Comparison of ENCODE assay signal across 8 cellular contexts in genomic region chr15:55434989-55435825, GRCh38. TPM values are rescaled to one million over a fixed set of nuclear protein-coding genes. Genes with fewer than 3 reads are reported as not detected.
DNase-seq lines count a peak whose midpoint lies in the region; ATAC-seq and TF ChIP-seq lines count a peak whose summit lies in the region.

No MANE protein-coding gene starts in this region.

- TF ChIP-seq CTCF in HFF-Myc (IDR thresholded peaks at IDR 0.05; ENCODE audit: low read depth, low read length, missing control alignments) (peak; percentile 62), breast epithelium (IDR thresholded peaks at IDR 0.05) (peak in 2 of 3 donors; percentile 35 to 38), upper lobe of left lung (IDR thresholded peaks at IDR 0.05) (peak in 5 of 6 experiments; percentile 24 to 60 (median 45)), lower leg skin (IDR thresholded peaks at IDR 0.05) (no peak)

- TF ChIP-seq EP300 in upper lobe of left lung (IDR thresholded peaks at IDR 0.05): no peak

- intact Hi-C loops in Right ventricle myocardium inferior (cut with DNase I): loop anchor here (10.0 kb wide), 1 partner anchor 220 kb away; no protein-coding TSS in a partner anchor
- intact Hi-C loops in cardiac septum (cut with DNase I): loop anchor here (5.0 kb wide), 1 partner anchor 218 kb away; no protein-coding TSS in a partner anchor
- intact Hi-C loops in breast epithelium (cut with DNase I; ENCODE audit: low total_unique reads): no loop called here
- intact Hi-C loops in lower leg skin (cut with DNase I; ENCODE audit: low total_unique reads): no loop called here

- WGBS in upper lobe of left lung, 2 donors: 31 to 36% methylated on average over 6 of the region's 6 CpGs
- 28 to 37% methylated on average over 6 of the region's 6 CpGs for WGBS in lower leg skin, 2 donors

- ATAC-seq in Right ventricle myocardium inferior: peak; percentile 59
- peak in 1 of 2 donors; percentile 68 for ATAC-seq in upper lobe of left lung (ENCODE audit: low FRiP score in 2 of 2)

- no peak overlapping the region for H3K4me3 ChIP-seq in HFF-Myc (replicated peaks; ENCODE audit: low read depth, low read length)
- no peak overlapping the region for H3K4me3 ChIP-seq in breast epithelium
- no peak overlapping the region for H3K4me3 ChIP-seq in upper lobe of left lung
- H3K4me3 ChIP-seq in lower leg skin (ENCODE audit: low read depth, poor library complexity, severe bottlenecking): no peak overlapping the region

- H3K27me3 ChIP-seq in breast epithelium (no peaks in the 10 kb centered on the region), upper lobe of left lung (no peaks in the 10 kb centered on the region)

- DNase-seq in Right ventricle myocardium inferior (ENCODE audit: missing footprints): no peak
- DNase-seq in cardiac septum (ENCODE audit: low spot score): no peak
- peak; percentile 31 for DNase-seq in HFF-Myc (ENCODE audit: extremely low read depth, low read depth)
- DNase-seq in NCI-H748 treated with DMSO at 0.1 percent for 48 hours (lab: John Stamatoyannopoulos, UW): peak; percentile 10
- no peak for DNase-seq in breast epithelium (ENCODE audit: low spot score in 2 of 2)
- peak; percentile 59 for DNase-seq in kidney tubule cell (ENCODE audit: low spot score)
- DNase-seq in upper lobe of left lung: no peak
- DNase-seq in lower leg skin (ENCODE audit: low spot score in 2 of 2): no peak

- H3K4me1 ChIP-seq in breast epithelium (no peaks in the 10 kb centered on the region), upper lobe of left lung (no peaks in the 10 kb centered on the region)

- no peak for TF ChIP-seq POLR2A in breast epithelium (IDR thresholded peaks at IDR 0.05)
- TF ChIP-seq POLR2A in upper lobe of left lung (IDR thresholded peaks at IDR 0.05): no peak
- TF ChIP-seq POLR2A in lower leg skin (IDR thresholded peaks at IDR 0.05): no peak

- H3K36me3 ChIP-seq in breast epithelium: no peaks in the 10 kb centered on the region
- no peaks in the 10 kb centered on the region for H3K36me3 ChIP-seq in upper lobe of left lung

- no peaks in the 10 kb centered on the region for H3K9me3 ChIP-seq in breast epithelium
- H3K9me3 ChIP-seq in upper lobe of left lung: no peaks in the 10 kb centered on the region

- H3K27ac ChIP-seq in breast epithelium: no peak overlapping the region
- no peak overlapping the region for H3K27ac ChIP-seq in upper lobe of left lung

RNA-seq across cellular contexts. Expression of gene PIERCE2, which starts 26.9 kb away (rescaled TPM):
- total RNA-seq in Right ventricle myocardium inferior (6.2 TPM), cardiac septum (3.2 TPM), breast epithelium (1 to 10 TPM; 1.6 to 4.3 (median 2.6) TPM), upper lobe of left lung (1 to 10 TPM in 4 of 6 donors, not detected in 2; 1.3 to 9.1 (median 2.5) TPM), lower leg skin (1 to 10 TPM; 1.5 to 3.3 (median 2.8) TPM)

RNA-seq across cellular contexts. Expression of gene CCPG1, which starts 27.0 kb away (rescaled TPM):
- total RNA-seq in Right ventricle myocardium inferior (76.6 TPM), cardiac septum (83.3 TPM), breast epithelium (10 to 100 TPM; 65.9 to 82.8 (median 74.9) TPM), upper lobe of left lung (10 to 100 TPM; 33.0 to 88.9 (median 58.9) TPM), lower leg skin (10 to 100 TPM; 20.1 to 36.1 (median 25.4) TPM)

Comparison
In these comparisons a context has a peak if more than half of its experiments do, and no peak if none do; other contexts are left out.
1. DNase-seq: peak in HFF-Myc (single experiment), NCI-H748 treated with DMSO at 0.1 percent for 48 hours (single experiment) and kidney tubule cell (single experiment); none in Right ventricle myocardium inferior (single experiment), cardiac septum (single experiment), breast epithelium (0 of 2), upper lobe of left lung (0 of 2) and lower leg skin (0 of 2).
2. CTCF ChIP-seq: peak in HFF-Myc (single experiment), breast epithelium (2 of 3) and upper lobe of left lung (5 of 6); none in lower leg skin (0 of 3).
3. intact Hi-C loops: an anchor here in Right ventricle myocardium inferior (10.0 kb wide) and cardiac septum (5.0 kb wide); none called in breast epithelium and lower leg skin.